In genomic region chr6:10409766-10410209, GRCh38 we compare ENCODE assay signal across 10 cellular contexts. TPM values are rescaled to one million over a fixed set of nuclear protein-coding genes. Genes with fewer than 3 reads are reported as not detected.
A peak's percentile ranks its signal among the peaks of the same experiment; 100 is the strongest.
DNase-seq lines count a peak whose midpoint lies in the region; ATAC-seq and TF ChIP-seq lines count a peak whose summit lies in the region.
"Had no signal": no experiment of that assay in that cellular context is flagged by ENCODE, and none has a peak within 500 bp of the region (broad histone marks: within the 10 kb centered on the region; RNA-seq: fewer than 3 reads in every experiment).

No MANE protein-coding gene starts in this region.

- 6% methylated on average over 25 of the region's 28 CpGs for WGBS in hepatocyte (ENCODE audit: low lambda C conversion rate, missing lambda C conversion rate)

- H3K4me2 ChIP-seq in hepatocyte = peak overlapping the region; percentile 82

- H4K20me1 ChIP-seq in hepatocyte (ENCODE audit: insufficient read depth, poor library complexity, severe bottlenecking) = peaks cover 3% of the 10 kb centered on the region

- ATAC-seq in activated T-cell treated with anti-CD3 and anti-CD28 coated beads, Interleukin-2, amount 50 U/mL, for 72 hours (replicated peaks in 1 of 2) = no peak
- no peak for ATAC-seq in activated T-cell treated with anti-CD3 and anti-CD28 coated beads, Interleukin-2, amount 50 U/mL, for 4 hours
- no peak for ATAC-seq in HG02870 (IDR thresholded peaks at IDR 0.05; ENCODE audit: unreplicated experiment)

- H3K4me3 Mint-ChIP-seq in activated T-cell treated with anti-CD3 and anti-CD28 coated beads, Interleukin-2, amount 50 U/mL, for 72 hours = peak overlapping the region; percentile 42 to 86
- no peak overlapping the region for H3K4me3 Mint-ChIP-seq in activated T-cell treated with anti-CD3 and anti-CD28 coated beads, Interleukin-2, amount 50 U/mL, for 4 hours
- H3K4me3 Mint-ChIP-seq in type B pancreatic cell = peak overlapping the region; percentile 99

- no peaks in the 10 kb centered on the region for H3K9me2 ChIP-seq in hepatocyte (replicated peaks; ENCODE audit: insufficient read depth)

- in situ Hi-C loops in KBM-7 (cut with MboI; ENCODE audit: low pct_unique_long_range_greater_than_20kb, low sequenced_read_pairs) = no loop called here

- peaks cover 50% of the 10 kb centered on the region for H3K4me1 Mint-ChIP-seq in activated T-cell treated with anti-CD3 and anti-CD28 coated beads, Interleukin-2, amount 50 U/mL, for 72 hours (ENCODE audit: low read depth)
- H3K4me1 Mint-ChIP-seq in activated T-cell treated with anti-CD3 and anti-CD28 coated beads, Interleukin-2, amount 50 U/mL, for 4 hours (ENCODE audit: low read depth) = peaks cover 27% of the 10 kb centered on the region
- H3K4me1 Mint-ChIP-seq in type B pancreatic cell (ENCODE audit: unreplicated experiment) = peaks cover 30% of the 10 kb centered on the region

- H3K27me3 ChIP-seq in SJSA1 (replicated peaks) (no peaks in the 10 kb centered on the region), hepatocyte (peaks cover 93% of the 10 kb centered on the region)

- H2AFZ ChIP-seq in hepatocyte = no peak overlapping the region

- H3K27ac ChIP-seq in SJSA1 (peak overlapping the region; percentile 97), hepatocyte (peak overlapping the region; percentile 83)

- H3K36me3 Mint-ChIP-seq in activated T-cell treated with anti-CD3 and anti-CD28 coated beads, Interleukin-2, amount 50 U/mL, for 72 hours (ENCODE audit: insufficient read depth in 2 of 2) = peaks cover 25 to 32% of the 10 kb centered on the region in 2 donors
- H3K36me3 Mint-ChIP-seq in activated T-cell treated with anti-CD3 and anti-CD28 coated beads, Interleukin-2, amount 50 U/mL, for 4 hours (ENCODE audit: insufficient read depth) = no peaks in the 10 kb centered on the region
- peaks cover 62% of the 10 kb centered on the region for H3K36me3 Mint-ChIP-seq in type B pancreatic cell

- H3K4me3 ChIP-seq in SJSA1 = peak overlapping the region; percentile 96
- H3K4me3 ChIP-seq in hepatocyte = peak overlapping the region; percentile 34

- H3K79me2 ChIP-seq in hepatocyte = peaks cover 79% of the 10 kb centered on the region

- TF ChIP-seq CTCF in hepatocyte (IDR thresholded peaks at IDR 0.05; ENCODE audit: poor library complexity) = no peak
- TF ChIP-seq CTCF in type B pancreatic cell (conservative IDR thresholded peaks at IDR 0.05) = no peak

- H3K27me3 Mint-ChIP-seq in activated T-cell treated with anti-CD3 and anti-CD28 coated beads, Interleukin-2, amount 50 U/mL, for 72 hours (ENCODE audit: low read depth) = peaks cover 92% of the 10 kb centered on the region
- peaks cover 80% of the 10 kb centered on the region for H3K27me3 Mint-ChIP-seq in activated T-cell treated with anti-CD3 and anti-CD28 coated beads, Interleukin-2, amount 50 U/mL, for 4 hours (ENCODE audit: low read depth)
- peaks cover 88% of the 10 kb centered on the region for H3K27me3 Mint-ChIP-seq in type B pancreatic cell

- peaks cover 83% of the 10 kb centered on the region for H3K36me3 ChIP-seq in SJSA1
- H3K36me3 ChIP-seq in hepatocyte (replicated peaks; ENCODE audit: insufficient read depth, low read depth) = no peaks in the 10 kb centered on the region

- peak overlapping the region; percentile 43 for H3K27ac Mint-ChIP-seq in activated T-cell treated with anti-CD3 and anti-CD28 coated beads, Interleukin-2, amount 50 U/mL, for 72 hours
- peak overlapping the region; percentile 99 for H3K27ac Mint-ChIP-seq in type B pancreatic cell

- H3K9me3 ChIP-seq in SJSA1 (replicated peaks) (no peaks in the 10 kb centered on the region), hepatocyte (ENCODE audit: low read depth) (no peaks in the 10 kb centered on the region)

- peaks cover 6 to 8% of the 10 kb centered on the region in 2 donors for H3K9me3 Mint-ChIP-seq in activated T-cell treated with anti-CD3 and anti-CD28 coated beads, Interleukin-2, amount 50 U/mL, for 72 hours
- H3K9me3 Mint-ChIP-seq in activated T-cell treated with anti-CD3 and anti-CD28 coated beads, Interleukin-2, amount 50 U/mL, for 4 hours = peaks cover 36% of the 10 kb centered on the region
- H3K9me3 Mint-ChIP-seq in type B pancreatic cell = no peaks in the 10 kb centered on the region

- H3K4me1 ChIP-seq in SJSA1 (replicated peaks) (peaks cover 41% of the 10 kb centered on the region), hepatocyte (ENCODE audit: insufficient read depth) (peaks cover 8% of the 10 kb centered on the region)

- no peak for DNase-seq in activated T-cell treated with anti-CD3 and anti-CD28 coated beads, Interleukin-2, amount 50 U/mL, for 72 hours
- no peak for DNase-seq in activated T-cell treated with anti-CD3 and anti-CD28 coated beads, Interleukin-2, amount 50 U/mL, for 4 hours
- DNase-seq in SJSA1 (ENCODE audit: low read depth in 1 of 2, low spot score in 2 of 2) (peak in 1 of 2 experiments; percentile 47), hepatocyte (ENCODE audit: low spot score) (no peak), type B pancreatic cell (ENCODE audit: extremely low spot score, unreplicated experiment) (no peak), NCI-H1930 (lab: John Stamatoyannopoulos, UW) (no peak), KBM-7 (no peak)
- DNase-seq: C1 segment of cervical spinal cord, NCI-H1694 had no signal

RNA-seq across cellular contexts. Expression of gene TFAP2A, which starts 5.1 kb away (rescaled TPM):
- under 1 TPM; 0.35 to 0.36 TPM for total RNA-seq in activated T-cell treated with anti-CD3 and anti-CD28 coated beads, Interleukin-2, amount 50 U/mL, for 72 hours
- total RNA-seq in activated T-cell treated with anti-CD3 and anti-CD28 coated beads, Interleukin-2, amount 50 U/mL, for 4 hours = under 1 TPM in 1 of 3 donors, not detected in 2; 0.11 TPM
- 5.8 and 10.2 TPM in 2 replicates for total RNA-seq in SJSA1 (2014; rRNA removed; shearing (Covaris generic))
- 6.2 TPM in 2 replicates for total RNA-seq in hepatocyte
- polyA plus RNA-seq in hepatocyte = 14.9 and 17.5 TPM in 2 replicates
- total RNA-seq in type B pancreatic cell (ENCODE audit: low replicate concordance) = 66.6 and 143 TPM in 2 replicates
